8 cellular contexts compared by ENCODE assay signal in genomic region chr2:42493885-42494433, GRCh38. TPM values are rescaled to one million over a fixed set of nuclear protein-coding genes. Genes with fewer than 3 reads are reported as not detected.
DNase-seq lines count a peak whose midpoint lies in the region; ATAC-seq and TF ChIP-seq lines count a peak whose summit lies in the region.

KCNG3 (minus strand) TSS chr2:42493982; CDS start chr2:42493501, 481 bp downstream.

- H3K4me1 Mint-ChIP-seq in IgD-negative memory B cell = peaks cover 0 to 7% (median 5%) of the 10 kb centered on the region in 3 donors

- intact Hi-C loops in Right ventricle myocardium superior (cut with DNase I) = loop anchor here (2.0 kb wide), 1 partner anchor 169 kb away; no protein-coding TSS in a partner anchor
- intact Hi-C loops in psoas muscle (cut with DNase I) = loop anchor here (2.0 to 10.0 kb wide), 3 partner anchors 169 to 281 kb away; no protein-coding TSS in a partner anchor

- H3K27ac Mint-ChIP-seq in IgD-negative memory B cell = peak within 1 kb of the TSS; percentile 65 to 77 (median 76)

- H3K4me1 ChIP-seq in BE2C = no peaks in the 10 kb centered on the region
- peaks cover 7% of the 10 kb centered on the region for H3K4me1 ChIP-seq in SJCRH30
- no peaks in the 10 kb centered on the region for H3K4me1 ChIP-seq in psoas muscle

- peak; percentile 69 for ATAC-seq in GM19438 (IDR thresholded peaks at IDR 0.05; ENCODE audit: low read depth, unreplicated experiment)
- peak; percentile 89 for ATAC-seq in Right ventricle myocardium superior (ENCODE audit: poor library complexity)
- ATAC-seq in psoas muscle = peak; percentile 74 to 83 (median 82)
- no peak for ATAC-seq in GM21367 (IDR thresholded peaks at IDR 0.05; ENCODE audit: unreplicated experiment)

- H3K27me3 Mint-ChIP-seq in IgD-negative memory B cell = peaks cover 25% of the 10 kb centered on the region

- H3K36me3 Mint-ChIP-seq in IgD-negative memory B cell = no peaks in the 10 kb centered on the region

- no peaks in the 10 kb centered on the region for H3K9me3 ChIP-seq in BE2C
- no peaks in the 10 kb centered on the region; the same call in none of the 2 replicates for H3K9me3 ChIP-seq in SJCRH30 (replicated peaks)
- no peaks in the 10 kb centered on the region for H3K9me3 ChIP-seq in psoas muscle

- peak; percentile 86 for DNase-seq in BE2C
- no peak for DNase-seq in SJCRH30
- peak; percentile 66 for DNase-seq in activated naive CD4-positive, alpha-beta T cell treated with Interleukin-2 at 50 U/mL for 16 hours
- DNase-seq in Right ventricle myocardium superior = peak; percentile 68
- peak; percentile 66 to 73 for DNase-seq in psoas muscle

- H3K36me3 ChIP-seq in BE2C = no peaks in the 10 kb centered on the region
- H3K36me3 ChIP-seq in SJCRH30 = no peaks in the 10 kb centered on the region
- no peaks in the 10 kb centered on the region for H3K36me3 ChIP-seq in psoas muscle (ENCODE audit: insufficient read depth in 1 of 2, low read depth in 1 of 2)

- WGBS in psoas muscle, 3 donors = 0 to 1% (median 0%) methylated on average over 9 to 70 of the region's 70 CpGs

- H3K4me3 Mint-ChIP-seq in IgD-negative memory B cell = peak within 1 kb of the TSS; percentile 82 to 98 (median 94)

- TF ChIP-seq CTCF in BE2C (IDR thresholded peaks at IDR 0.05; ENCODE audit: low read depth, low read length) = no peak
- no peak for TF ChIP-seq CTCF in psoas muscle (IDR thresholded peaks at IDR 0.05)

- no peaks in the 10 kb centered on the region for H3K9me3 Mint-ChIP-seq in IgD-negative memory B cell

- H3K4me3 ChIP-seq in BE2C (ENCODE audit: low read depth, low read length) (peak within 1 kb of the TSS; percentile 78), SJCRH30 (peak within 1 kb of the TSS; percentile 23), psoas muscle (peak within 1 kb of the TSS; percentile 74)

- H3K27ac ChIP-seq in SJCRH30 (no peak within 1 kb of the TSS; the same call in 1 of the 2 replicates), psoas muscle (no peak within 1 kb of the TSS)

- peaks cover 5% of the 10 kb centered on the region; the same call in 1 of the 2 replicates for H3K27me3 ChIP-seq in BE2C
- no peaks in the 10 kb centered on the region for H3K27me3 ChIP-seq in SJCRH30
- H3K27me3 ChIP-seq in psoas muscle (ENCODE audit: insufficient read depth in 3 of 3, low read length in 2 of 3) = peaks cover 4 to 70% (median 17%) of the 10 kb centered on the region in 3 donors

RNA-seq across cellular contexts. Expression of gene KCNG3, which starts in this region (rescaled TPM):
- polyA plus RNA-seq in BE2C (2012; ENCODE audit: insufficient read depth, insufficient read length, low read depth) = not detected
- polyA plus RNA-seq in IgD-negative memory B cell (not detected), psoas muscle (not detected)
- 0.03 and 0.06 TPM in 2 replicates for total RNA-seq in SJCRH30 (2014; rRNA removed; shearing (Covaris generic))
- total RNA-seq in Right ventricle myocardium superior (not detected), psoas muscle (not detected)

Comparison
In these comparisons a context has a peak if more than half of its experiments do, and no peak if none do; other contexts are left out.
1. Peak in DNase-seq and ATAC-seq in Right ventricle myocardium superior; RNA of the gene not detected or under 1 TPM.
2. Peak in DNase-seq, ATAC-seq and H3K4me3 ChIP-seq in psoas muscle; RNA of the gene not detected or under 1 TPM.
3. DNase-seq: peak in BE2C (single experiment) and activated naive CD4-positive, alpha-beta T cell treated with Interleukin-2 at 50 U/mL for 16 hours (single experiment); none in SJCRH30 (0 of 2).
4. H3K4me3 ChIP-seq: peak in every context shown above with its lines; median percentile 78 in BE2C; 74 in psoas muscle; 23 in SJCRH30.